ENCODE assay signal across 1 cellular context in genomic region chr7:19095461-19095860, GRCh38.
TF ChIP-seq lines count a peak whose summit lies in the region.

No MANE protein-coding gene starts in this region.

TF ChIP-seq in SK-N-SH, 30 proteins besides CTCF, POLR2A, EP300 and RAD21 (continued from another document):
- no peak for TF ChIP-seq ZBTB33 (IDR thresholded peaks at IDR 0.05; ENCODE audit: borderline replicate concordance, low read depth)
- TF ChIP-seq RCOR1 (IDR thresholded peaks at IDR 0.05; ENCODE audit: low read length): no peak
- TF ChIP-seq TCF12 (IDR thresholded peaks at IDR 0.05): no peak
